ENCODE assay signal across 1 cellular context in the genomic region with DNA sequence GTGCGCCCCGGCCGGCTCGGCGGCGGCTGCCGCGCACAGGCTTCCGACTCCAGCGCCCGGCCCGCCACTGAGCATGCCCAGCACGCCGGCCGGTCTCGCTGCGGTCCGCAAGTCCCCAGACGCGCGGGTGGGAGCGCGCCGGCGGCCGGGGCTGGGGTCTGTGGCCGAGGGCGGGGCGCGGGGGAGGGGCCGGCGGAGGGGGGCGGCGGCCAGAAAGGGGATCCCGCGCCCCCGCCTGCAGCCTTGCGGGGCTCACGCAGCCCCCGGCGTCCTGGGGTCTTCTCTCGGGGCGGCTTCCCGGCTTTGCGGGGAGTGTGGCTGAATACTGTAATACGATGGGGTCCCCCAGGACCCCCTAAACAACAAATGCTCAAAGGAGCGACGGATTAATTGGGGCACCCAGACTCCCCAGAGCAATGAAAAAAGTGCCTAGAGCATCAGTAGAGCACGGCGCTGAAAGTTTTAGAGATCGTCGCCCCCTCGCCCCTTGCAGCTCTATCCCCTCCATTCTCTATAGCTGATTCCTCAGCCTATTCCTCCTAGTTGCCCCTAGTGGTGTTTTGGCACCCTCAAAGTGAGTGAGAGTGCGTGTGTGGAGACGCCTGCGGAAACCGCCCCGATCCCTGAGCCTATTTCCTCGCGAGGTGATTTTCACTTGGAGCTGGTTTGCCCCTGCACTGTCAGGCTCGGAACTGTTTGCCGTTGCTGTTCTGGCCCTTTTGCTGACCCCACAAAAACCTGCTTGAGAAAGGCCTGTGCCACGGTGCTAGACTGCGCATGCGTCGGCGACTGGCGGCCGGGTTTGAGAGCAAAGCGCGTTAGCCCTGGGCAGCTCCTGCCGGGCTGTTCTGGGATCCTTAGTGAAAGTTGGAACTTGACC.
TF ChIP-seq lines count a peak whose summit lies in the region.

A gene with protein sequence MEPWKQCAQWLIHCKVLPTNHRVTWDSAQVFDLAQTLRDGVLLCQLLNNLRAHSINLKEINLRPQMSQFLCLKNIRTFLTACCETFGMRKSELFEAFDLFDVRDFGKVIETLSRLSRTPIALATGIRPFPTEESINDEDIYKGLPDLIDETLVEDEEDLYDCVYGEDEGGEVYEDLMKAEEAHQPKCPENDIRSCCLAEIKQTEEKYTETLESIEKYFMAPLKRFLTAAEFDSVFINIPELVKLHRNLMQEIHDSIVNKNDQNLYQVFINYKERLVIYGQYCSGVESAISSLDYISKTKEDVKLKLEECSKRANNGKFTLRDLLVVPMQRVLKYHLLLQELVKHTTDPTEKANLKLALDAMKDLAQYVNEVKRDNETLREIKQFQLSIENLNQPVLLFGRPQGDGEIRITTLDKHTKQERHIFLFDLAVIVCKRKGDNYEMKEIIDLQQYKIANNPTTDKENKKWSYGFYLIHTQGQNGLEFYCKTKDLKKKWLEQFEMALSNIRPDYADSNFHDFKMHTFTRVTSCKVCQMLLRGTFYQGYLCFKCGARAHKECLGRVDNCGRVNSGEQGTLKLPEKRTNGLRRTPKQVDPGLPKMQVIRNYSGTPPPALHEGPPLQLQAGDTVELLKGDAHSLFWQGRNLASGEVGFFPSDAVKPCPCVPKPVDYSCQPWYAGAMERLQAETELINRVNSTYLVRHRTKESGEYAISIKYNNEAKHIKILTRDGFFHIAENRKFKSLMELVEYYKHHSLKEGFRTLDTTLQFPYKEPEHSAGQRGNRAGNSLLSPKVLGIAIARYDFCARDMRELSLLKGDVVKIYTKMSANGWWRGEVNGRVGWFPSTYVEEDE (minus strand): TSS at position 69 of the 880 bp plus-strand sequence. CDS start 311 bp downstream, outside the sequence.

TF ChIP-seq in K562, 482 proteins besides CTCF, POLR2A, EP300 and RAD21:
- TF ChIP-seq POLR3A (IDR thresholded peaks at IDR 0.05; ENCODE audit: borderline replicate concordance, extremely low read depth, insufficient read depth, insufficient read length) (no peak), NRF1 (conservative IDR thresholded peaks at IDR 0.05 in 1 of 2, IDR thresholded peaks at IDR 0.05 in 1 of 2) (peak; percentile 74 to 77)
